20 cellular contexts compared by ENCODE assay signal in genomic region chr14:20794644-20795369, GRCh38. TPM values are rescaled to one million over a fixed set of nuclear protein-coding genes. Genes with fewer than 3 reads are reported as not detected.
"Had no signal": no experiment of that assay in that cellular context is flagged by ENCODE, and none has a peak within 500 bp of the region (broad histone marks: within the 10 kb centered on the region; RNA-seq: fewer than 3 reads in every experiment).

No MANE protein-coding gene starts in this region.

- H3K4me3 ChIP-seq: dorsolateral prefrontal cortex, esophagus muscularis mucosa, lung, spleen had no signal

- H3K27ac ChIP-seq: esophagus muscularis mucosa had no signal

- H3K9me3 ChIP-seq: esophagus muscularis mucosa, spleen had no signal

- DNase-seq: activated CD4-positive, alpha-beta T cell treated with anti-CD3 and anti-CD28 coated beads, Interleukin-2, amount 50 U/mL, for 4 hours; activated effector memory CD4-positive, alpha-beta T cell treated with Interleukin-2 at 50 U/mL for 16 hours; activated T-cell treated with anti-CD3 and anti-CD28 coated beads, Interleukin-2, amount 50 U/mL, for 1 hour; dorsolateral prefrontal cortex; foreskin fibroblast; glutamatergic neuron; immature natural killer cell; midbrain; right cardiac atrium; spleen; stimulated activated CD4-positive, alpha-beta T cell treated with anti-CD3 and anti-CD28 coated beads, Interleukin-1b, Interleukin-23, amount 100 ng/mL, for 48 hours; stimulated activated naive CD4-positive, alpha-beta T cell; substantia nigra had no signal

- H3K27me3 ChIP-seq: dorsolateral prefrontal cortex, esophagus muscularis mucosa, spleen had no signal

- ATAC-seq: activated CD4-positive, CD25-positive, alpha-beta regulatory T cell treated with anti-CD3 and anti-CD28 coated beads, Interleukin-2, amount 50 U/mL, for 24 hours; right cardiac atrium had no signal

- H3K36me3 Mint-ChIP-seq: activated naive CD8-positive, alpha-beta T cell; immature natural killer cell had no signal

- H3K36me3 ChIP-seq: esophagus muscularis mucosa, spleen had no signal

- H3K9me3 Mint-ChIP-seq: immature natural killer cell had no signal

- H3K27ac Mint-ChIP-seq: activated naive CD8-positive, alpha-beta T cell; type B pancreatic cell had no signal

- H3K4me3 Mint-ChIP-seq: activated naive CD8-positive, alpha-beta T cell; immature natural killer cell; type B pancreatic cell had no signal

- H3K27me3 Mint-ChIP-seq: activated naive CD8-positive, alpha-beta T cell; type B pancreatic cell had no signal

RNA-seq across cellular contexts. Expression of gene EDDM3B, which starts 26.6 kb away (rescaled TPM):
- total RNA-seq: cerebellum, dorsolateral prefrontal cortex, esophagus muscularis mucosa, lung, posterior vena cava, right cardiac atrium, spleen had no signal
- polyA plus RNA-seq: immature natural killer cell, right cardiac atrium, spleen had no signal

RNA-seq across cellular contexts. Expression of gene EDDM3A, which starts 49.1 kb away (rescaled TPM):
- total RNA-seq: cerebellum, dorsolateral prefrontal cortex, esophagus muscularis mucosa, lung, posterior vena cava, right cardiac atrium, spleen had no signal
- polyA plus RNA-seq: immature natural killer cell, lung, right cardiac atrium had no signal
